Comparison of ENCODE assay signal across 8 cellular contexts in genomic region chr15:63048115-63048985, GRCh38. TPM values are rescaled to one million over a fixed set of nuclear protein-coding genes. Genes with fewer than 3 reads are reported as not detected.
DNase-seq lines count a peak whose midpoint lies in the region; ATAC-seq and TF ChIP-seq lines count a peak whose summit lies in the region.

No MANE protein-coding gene starts in this region.

- H3K36me3 Mint-ChIP-seq in activated T-cell treated with anti-CD3 and anti-CD28 coated beads, Interleukin-2, amount 50 U/mL, for 24 hours (ENCODE audit: low read depth): peaks cover 3% of the 10 kb centered on the region

- peak overlapping the region; percentile 83 for H2AK9ac ChIP-seq in IMR-90 (replicated peaks; ENCODE audit: low read depth, low read length, poor library complexity)

- peak overlapping the region; percentile 86 for H3K27ac Mint-ChIP-seq in activated T-cell treated with anti-CD3 and anti-CD28 coated beads, Interleukin-2, amount 50 U/mL, for 24 hours

- POLR2A ChIA-PET in IMR-90 (lab: Charles Lee; ENCODE audit: unreplicated experiment): interaction anchor here (0.6 to 1.9 kb wide), 13 partner anchors 41 to 266 kb away, joined by 3 to 8 read pairs (median 3); no protein-coding TSS in a partner anchor

- peak overlapping the region; percentile 56 for H4K5ac ChIP-seq in IMR-90 (ENCODE audit: low read depth, low read length)

- dilution Hi-C loops in IMR-90 (cut with HindIII; ENCODE audit: low sequenced_read_pairs, unreplicated experiment): no loop called here

- peak overlapping the region; percentile 96 for H3K9ac ChIP-seq in IMR-90 (ENCODE audit: low read depth, low read length)

- intact Hi-C loops in IMR-90 (cut with micrococcal nuclease): loop anchor here (2.0 to 5.0 kb wide), 2 partner anchors 354 to 656 kb away; partner anchors contain the start of gene TLN2

- H2BK20ac ChIP-seq in IMR-90 (ENCODE audit: low read depth, low read length): no peak overlapping the region

- H3K9me3 ChIP-seq in IMR-90 (ENCODE audit: control insufficient read depth, insufficient read depth, low read length): no peaks in the 10 kb centered on the region

- peaks cover 23% of the 10 kb centered on the region for H3K4me1 ChIP-seq in IMR-90 (ENCODE audit: control insufficient read depth, insufficient read depth, low read length)

- peak overlapping the region; percentile 92 for H3K27ac ChIP-seq in IMR-90 (ENCODE audit: insufficient read depth, low read length)

- H3K27me3 ChIP-seq in IMR-90 (ENCODE audit: control insufficient read depth, insufficient read depth, low read length): no peaks in the 10 kb centered on the region

- peaks cover 0 to 45% of the 10 kb centered on the region in 2 experiments; a peak in 2 of 4 replicates for H3K79me1 ChIP-seq in IMR-90 (ENCODE audit: low read depth in 1 of 2, low read length in 2 of 2)

- H3K56ac ChIP-seq in IMR-90 (ENCODE audit: extremely low read depth, insufficient read depth, low read length): peak overlapping the region; percentile 35; the same call in 1 of the 2 replicates

- peaks cover 45% of the 10 kb centered on the region for H3K36me3 ChIP-seq in IMR-90 (ENCODE audit: control insufficient read depth, insufficient read depth, low read length)

- peak overlapping the region; percentile 85 for H3K4me2 ChIP-seq in IMR-90 (ENCODE audit: low read depth, low read length)

- peak overlapping the region; percentile 90; the same call in 1 of the 2 replicates for H3K23ac ChIP-seq in IMR-90 (ENCODE audit: low read depth, low read length)

- in situ Hi-C loops in IMR-90 (cut with MboI; ENCODE audit: low sequenced_read_pairs): loop anchor here (5.0 to 10.0 kb wide), 2 partner anchors 154 to 266 kb away; no protein-coding TSS in a partner anchor

- DNase-seq in DMS114 treated with DMSO at 0.1 percent for 48 hours (lab: John Stamatoyannopoulos, UW; ENCODE audit: unreplicated experiment) (peak; percentile 72), IMR-90 (peak; percentile 92), OCI-M2 (lab: John Stamatoyannopoulos, UW; ENCODE audit: unreplicated experiment) (peak; percentile 45), myocyte (ENCODE audit: low read depth) (peak; percentile 93)
- DNase-seq in activated T-cell treated with anti-CD3 and anti-CD28 coated beads, Interleukin-2, amount 50 U/mL, for 24 hours: peak; percentile 92
- peak; percentile 67 to 81 for DNase-seq in stimulated activated CD8-positive, alpha-beta memory T cell treated with anti-CD3 and anti-CD28 coated beads, Interleukin-7, amount 100 ng/mL, for 4 hours (ENCODE audit: low read depth in 2 of 2)

- H4K20me1 ChIP-seq in IMR-90 (ENCODE audit: insufficient read depth, low read length): peaks cover 91% of the 10 kb centered on the region

- CTCF ChIA-PET in IMR-90 (lab: Yijun Ruan, JAX): interaction anchor here (0.5 to 2.4 kb wide), 16 partner anchors 32 to 239 kb away, joined by 3 to 16 read pairs (median 3); no protein-coding TSS in a partner anchor

- H2BK120ac ChIP-seq in IMR-90 (ENCODE audit: low read depth, low read length): peak overlapping the region; percentile 50; the same call in 1 of the 2 replicates

- H3K4me3 ChIP-seq in IMR-90 (ENCODE audit: insufficient read depth, low read depth, low read length): peak overlapping the region; percentile 84

- TF ChIP-seq CTCF in IMR-90 (conservative IDR thresholded peaks at IDR 0.05; ENCODE audit: low read depth, low read length): peak; percentile 82

- no peaks in the 10 kb centered on the region for H3K9me3 Mint-ChIP-seq in activated T-cell treated with anti-CD3 and anti-CD28 coated beads, Interleukin-2, amount 50 U/mL, for 24 hours

- peak overlapping the region; percentile 73 for H2AK5ac ChIP-seq in IMR-90 (ENCODE audit: low read depth, low read length)

- WGBS in IMR-90 (ENCODE audit: extremely low coverage in 2 of 2, insufficient read length in 1 of 2), 2 experiments: 0% methylated on average over 43 of the region's 87 CpGs; no CpG with 5 or more reads in 1 of the 2 experiments

- peak; percentile 80 for TF ChIP-seq RAD21 in IMR-90 (IDR thresholded peaks at IDR 0.05; ENCODE audit: low read length)

- H3K9me1 ChIP-seq in IMR-90 (ENCODE audit: insufficient read depth, low read length): no peaks in the 10 kb centered on the region; the same call in 1 of the 2 replicates

- TF ChIP-seq POLR2A in IMR-90 (IDR thresholded peaks at IDR 0.05; ENCODE audit: low read depth, low read length): peak; percentile 79

- no TSS peak for BruUV-seq in IMR-90 (replicated peaks; lab: Mats Ljungman, UMichigan)

- peak overlapping the region; percentile 82 for H3K18ac ChIP-seq in IMR-90 (ENCODE audit: low read depth, low read length)

- ATAC-seq in GM21529 (IDR thresholded peaks at IDR 0.05; ENCODE audit: unreplicated experiment) (peak; percentile 89), IMR-90 (ENCODE audit: low read depth) (peak; percentile 60), esophagus mucosa (peak; percentile 93)

- H3K4ac ChIP-seq in IMR-90 (ENCODE audit: low read depth, low read length): peak overlapping the region; percentile 66

- peaks cover 22% of the 10 kb centered on the region for H3K4me1 Mint-ChIP-seq in activated T-cell treated with anti-CD3 and anti-CD28 coated beads, Interleukin-2, amount 50 U/mL, for 24 hours (ENCODE audit: low read depth)

- peak overlapping the region; percentile 88 for H3K4me3 Mint-ChIP-seq in activated T-cell treated with anti-CD3 and anti-CD28 coated beads, Interleukin-2, amount 50 U/mL, for 24 hours

- H3K14ac ChIP-seq in IMR-90 (replicated peaks; ENCODE audit: low read depth, low read length): peak overlapping the region; percentile 85

- peak overlapping the region; percentile 65; the same call in 1 of the 2 replicates for H4K91ac ChIP-seq in IMR-90 (ENCODE audit: insufficient read depth, low read depth, low read length)

- H4K8ac ChIP-seq in IMR-90 (ENCODE audit: low read depth in 2 of 2, low read length in 2 of 2): peak overlapping the region in 1 of 2 experiments; percentile 69; a peak in 3 of 4 replicates

- H2BK15ac ChIP-seq in IMR-90 (ENCODE audit: low read depth, low read length): no peak overlapping the region; the same call in 2 of the 3 replicates

- peaks cover 44% of the 10 kb centered on the region for H3K27me3 Mint-ChIP-seq in activated T-cell treated with anti-CD3 and anti-CD28 coated beads, Interleukin-2, amount 50 U/mL, for 24 hours

- peak overlapping the region; percentile 82 for H2BK5ac ChIP-seq in IMR-90 (ENCODE audit: low read depth, low read length, poor library complexity, severe bottlenecking)

- peak overlapping the region; percentile 77 for H2AFZ ChIP-seq in IMR-90 (replicated peaks; ENCODE audit: low read length, poor library complexity)

TF ChIP-seq in IMR-90, 13 proteins besides CTCF, POLR2A, EP300 and RAD21:
- no peak for TF ChIP-seq NFE2L2 (IDR thresholded peaks at IDR 0.05; ENCODE audit: low read depth, low read length)
- no peak for TF ChIP-seq RFX5 (IDR thresholded peaks at IDR 0.05; ENCODE audit: low read depth, low read length)
- TF ChIP-seq, protein P1, sequence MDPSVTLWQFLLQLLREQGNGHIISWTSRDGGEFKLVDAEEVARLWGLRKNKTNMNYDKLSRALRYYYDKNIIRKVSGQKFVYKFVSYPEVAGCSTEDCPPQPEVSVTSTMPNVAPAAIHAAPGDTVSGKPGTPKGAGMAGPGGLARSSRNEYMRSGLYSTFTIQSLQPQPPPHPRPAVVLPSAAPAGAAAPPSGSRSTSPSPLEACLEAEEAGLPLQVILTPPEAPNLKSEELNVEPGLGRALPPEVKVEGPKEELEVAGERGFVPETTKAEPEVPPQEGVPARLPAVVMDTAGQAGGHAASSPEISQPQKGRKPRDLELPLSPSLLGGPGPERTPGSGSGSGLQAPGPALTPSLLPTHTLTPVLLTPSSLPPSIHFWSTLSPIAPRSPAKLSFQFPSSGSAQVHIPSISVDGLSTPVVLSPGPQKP (IDR thresholded peaks at IDR 0.05; ENCODE audit: borderline replicate concordance, low read depth, low read length): no peak
- TF ChIP-seq MAZ (IDR thresholded peaks at IDR 0.05; ENCODE audit: borderline replicate concordance, low read depth, low read length): peak; percentile 83; the same call in 1 of the 2 replicates
- TF ChIP-seq CHD1 (IDR thresholded peaks at IDR 0.05; ENCODE audit: low read depth, low read length): peak; percentile 95; the same call in 1 of the 2 replicates
- peak; percentile 70 for TF ChIP-seq SMC3 (IDR thresholded peaks at IDR 0.05; ENCODE audit: low read depth, low read length)
- no peak for TF ChIP-seq FOS (IDR thresholded peaks at IDR 0.05; ENCODE audit: low read depth, low read length)
- no peak for TF ChIP-seq MAFK (IDR thresholded peaks at IDR 0.05; ENCODE audit: low read depth, low read length)
- no peak; the same call in 1 of the 2 replicates for TF ChIP-seq USF2 (IDR thresholded peaks at IDR 0.05; ENCODE audit: low read depth, low read length)

RNA-seq across cellular contexts. Expression of gene TPM1, which starts 5.8 kb away (rescaled TPM):
- total RNA-seq in IMR-90 (2012; rRNA removed): 661 and 997 TPM in 2 replicates
- 1,566 and 1,623 TPM in 2 replicates for polyA plus RNA-seq in IMR-90 (2012; rRNA removed)
- 700 and 932 TPM in 2 replicates for polyA plus RNA-seq in IMR-90 (2012; cell fraction: cytosol; rRNA removed)
- polyA plus RNA-seq in IMR-90 (2012; cell fraction: nucleus; rRNA removed; ENCODE audit: low replicate concordance): 972 and 2,415 TPM in 2 replicates
- 28.3 TPM for total RNA-seq in esophagus mucosa
- 4,103 and 4,525 TPM in 2 replicates for total RNA-seq in myocyte
- polyA plus RNA-seq in myocyte (2012): 3,640 TPM

Comparison
In these comparisons a context has a peak if more than half of its experiments do, and no peak if none do; other contexts are left out.
1. Peak in every context shown above with its lines: DNase-seq, ATAC-seq, H3K4me3 ChIP-seq and H3K27ac ChIP-seq.
2. RNA of gene TPM1, which starts 5.8 kb away (total RNA-seq): 4,103 to 4,525 TPM in myocyte and 661 to 997 TPM in IMR-90; 28.3 TPM in esophagus mucosa (single experiment); every median in the first group is over 10 times any median in the second.